ENCODE assay signal across 1 cellular context in genomic region chr17:81991684-81992513, GRCh38.
TF ChIP-seq lines count a peak whose summit lies in the region.

No MANE protein-coding gene starts in this region.

TF ChIP-seq in HepG2, 621 proteins besides CTCF, POLR2A, EP300 and RAD21 (continued from another document and continues in another):
- TF ChIP-seq SP5 (CRISPR knock-in tag; IDR thresholded peaks at IDR 0.05; ENCODE audit: borderline replicate concordance, low read depth) = peak; percentile 94
- TF ChIP-seq ZNF530 (CRISPR knock-in tag; IDR thresholded peaks at IDR 0.05; ENCODE audit: low read depth) = no peak; the same call in 1 of the 2 replicates
- peak; percentile 100 for TF ChIP-seq ZNF121 (CRISPR knock-in tag; IDR thresholded peaks at IDR 0.05)
- TF ChIP-seq THYN1 (CRISPR knock-in tag; IDR thresholded peaks at IDR 0.05; ENCODE audit: borderline replicate concordance, low read depth) = peak; percentile 98; the same call in 1 of the 2 replicates
- peak; percentile 88 for TF ChIP-seq ZNF614 (CRISPR knock-in tag; IDR thresholded peaks at IDR 0.05; ENCODE audit: borderline replicate concordance)
- no peak for TF ChIP-seq SRF (IDR thresholded peaks at IDR 0.05; ENCODE audit: low read depth, low read length)
- peak; percentile 84 for TF ChIP-seq RXRB (CRISPR knock-in tag; IDR thresholded peaks at IDR 0.05; ENCODE audit: borderline replicate concordance)
- peak; percentile 29; the same call in 1 of the 2 replicates for TF ChIP-seq ZNF501 (CRISPR knock-in tag; IDR thresholded peaks at IDR 0.05)
- TF ChIP-seq ISL2 (CRISPR knock-in tag; IDR thresholded peaks at IDR 0.05) = no peak; the same call in none of the 2 replicates
- peak; percentile 67 for TF ChIP-seq ZNF746 (CRISPR knock-in tag; IDR thresholded peaks at IDR 0.05)
- TF ChIP-seq EEA1 (CRISPR knock-in tag; IDR thresholded peaks at IDR 0.05; ENCODE audit: borderline replicate concordance) = 0 out of 2 replicates have a peak, but pooled peaks have one; percentile 4
- 0 out of 2 replicates have a peak, but pooled peaks have one; percentile 33 for TF ChIP-seq ONECUT2 (CRISPR knock-in tag; IDR thresholded peaks at IDR 0.05)
- TF ChIP-seq FOXK1 (CRISPR knock-in tag; IDR thresholded peaks at IDR 0.05; ENCODE audit: borderline replicate concordance, low read depth) = peak; percentile 83
- peak; percentile 88; the same call in 1 of the 2 replicates for TF ChIP-seq ZMAT3 (CRISPR knock-in tag; conservative IDR thresholded peaks at IDR 0.05)
- 0 out of 2 replicates have a peak, but pooled peaks have one; percentile 44 for TF ChIP-seq MAF1 (CRISPR knock-in tag; IDR thresholded peaks at IDR 0.05; ENCODE audit: borderline replicate concordance)
- no peak for TF ChIP-seq ZNF703 (CRISPR knock-in tag; IDR thresholded peaks at IDR 0.05; ENCODE audit: borderline replicate concordance)
- peak; percentile 99; the same call in 1 of the 2 replicates for TF ChIP-seq NFATC3 (CRISPR knock-in tag; IDR thresholded peaks at IDR 0.05)
- TF ChIP-seq PREB (CRISPR knock-in tag; IDR thresholded peaks at IDR 0.05) = no peak
- no peak; the same call in 1 of the 2 replicates for TF ChIP-seq ZNF704 (CRISPR knock-in tag; IDR thresholded peaks at IDR 0.05; ENCODE audit: borderline replicate concordance)
- TF ChIP-seq RNF219 (CRISPR knock-in tag; IDR thresholded peaks at IDR 0.05) = no peak
- TF ChIP-seq THAP9 (CRISPR knock-in tag; IDR thresholded peaks at IDR 0.05; ENCODE audit: borderline replicate concordance) = peak; percentile 18
- TF ChIP-seq CENPX (CRISPR knock-in tag; IDR thresholded peaks at IDR 0.05) = no peak
- TF ChIP-seq SP140L (CRISPR knock-in tag; IDR thresholded peaks at IDR 0.05; ENCODE audit: borderline replicate concordance) = no peak
- peak; percentile 84 for TF ChIP-seq BCL6 (CRISPR knock-in tag; IDR thresholded peaks at IDR 0.05)
- peak; percentile 97 for TF ChIP-seq SMAD3 (CRISPR knock-in tag; IDR thresholded peaks at IDR 0.05)
- TF ChIP-seq ZNF335 (CRISPR knock-in tag; IDR thresholded peaks at IDR 0.05) = peak; percentile 87
- no peak for TF ChIP-seq ZNF570 (CRISPR knock-in tag; IDR thresholded peaks at IDR 0.05; ENCODE audit: borderline replicate concordance)
- TF ChIP-seq ZNF75D (CRISPR knock-in tag; IDR thresholded peaks at IDR 0.05; ENCODE audit: borderline replicate concordance) = peak; percentile 11; the same call in 1 of the 2 replicates
- TF ChIP-seq ZNF850 (CRISPR knock-in tag; conservative IDR thresholded peaks at IDR 0.05) = no peak
- peak; percentile 69 for TF ChIP-seq ZNF740 (CRISPR knock-in tag; IDR thresholded peaks at IDR 0.05)
- TF ChIP-seq IKZF5 (CRISPR knock-in tag; IDR thresholded peaks at IDR 0.05) = peak; percentile 88
- TF ChIP-seq FOXP4 (CRISPR knock-in tag; IDR thresholded peaks at IDR 0.05) = peak; percentile 66
- peak; percentile 96 for TF ChIP-seq UBTF (CRISPR knock-in tag; IDR thresholded peaks at IDR 0.05)
- peak; percentile 77 for TF ChIP-seq SALL2 (CRISPR knock-in tag; IDR thresholded peaks at IDR 0.05)
- TF ChIP-seq NCOA1 (CRISPR knock-in tag; IDR thresholded peaks at IDR 0.05) = peak; percentile 84
- peak; percentile 78; the same call in 1 of the 2 replicates for TF ChIP-seq ZNF615 (CRISPR knock-in tag; IDR thresholded peaks at IDR 0.05; ENCODE audit: borderline replicate concordance)
- peak; percentile 97 for TF ChIP-seq ZGPAT (CRISPR knock-in tag; IDR thresholded peaks at IDR 0.05)
- no peak; the same call in none of the 2 replicates for TF ChIP-seq ZNF780A (CRISPR knock-in tag; IDR thresholded peaks at IDR 0.05)
- peak; percentile 89 for TF ChIP-seq HMGXB3 (CRISPR knock-in tag; IDR thresholded peaks at IDR 0.05; ENCODE audit: borderline replicate concordance)
- TF ChIP-seq ZNF891 (CRISPR knock-in tag; IDR thresholded peaks at IDR 0.05) = peak; percentile 25
- TF ChIP-seq ZNF773 (CRISPR knock-in tag; IDR thresholded peaks at IDR 0.05; ENCODE audit: borderline replicate concordance) = peak; percentile 79; the same call in 1 of the 2 replicates
- peak; percentile 43; the same call in 1 of the 2 replicates for TF ChIP-seq RFX5 (IDR thresholded peaks at IDR 0.05; ENCODE audit: low read depth, low read length)
- peak; percentile 55 for TF ChIP-seq SPEN (CRISPR knock-in tag; IDR thresholded peaks at IDR 0.05; ENCODE audit: low read depth)
- no peak for TF ChIP-seq BRCA1 (CRISPR knock-in tag; IDR thresholded peaks at IDR 0.05)
